ENCODE assay signal across 18 cellular contexts in the genomic region with DNA sequence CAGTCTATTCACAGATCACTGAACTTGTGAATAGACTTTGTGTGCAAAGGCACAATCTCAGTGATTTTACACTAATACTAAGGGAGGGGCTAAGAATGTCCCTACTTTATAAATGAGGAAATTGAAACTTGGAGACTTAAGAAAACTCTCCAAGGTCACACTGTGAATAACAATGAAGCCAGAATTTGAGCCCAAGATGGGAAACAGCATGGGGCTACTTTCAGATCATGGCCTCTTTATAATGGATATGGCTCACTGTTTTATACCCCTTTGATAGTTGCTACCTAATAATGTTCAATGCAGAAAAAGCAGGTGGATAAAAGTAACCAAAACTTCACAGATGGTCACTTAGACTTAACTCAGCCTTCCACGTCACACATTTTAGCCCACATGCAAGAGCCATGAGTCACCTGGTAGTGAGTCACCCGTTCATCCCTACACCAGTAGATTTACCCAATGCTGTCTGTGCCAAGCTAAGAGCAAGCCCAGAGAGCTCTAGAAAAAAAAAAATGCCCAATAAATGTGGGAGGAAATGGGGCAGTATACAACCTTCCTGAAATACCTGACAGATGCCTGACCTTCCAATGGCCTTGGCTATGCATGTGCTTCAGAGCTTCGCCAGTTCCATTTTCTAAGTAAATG.
DNase-seq lines count a peak whose midpoint lies in the region; ATAC-seq, FAIRE-seq and TF ChIP-seq lines count a peak whose summit lies in the region.
"Had no signal": no experiment of that assay in that cellular context is flagged by ENCODE, and none has a peak within 500 bp of the region (broad histone marks: within the 10 kb centered on the region; RNA-seq: fewer than 3 reads in every experiment).

No MANE protein-coding gene starts in this region.

- H3K9ac ChIP-seq in astrocyte (ENCODE audit: low read length): no peak overlapping the region

- no peaks in the 10 kb centered on the region for H3K27me3 Mint-ChIP-seq in astrocyte (ENCODE audit: low read depth, unreplicated experiment)
- no peaks in the 10 kb centered on the region for H3K27me3 Mint-ChIP-seq in activated naive CD8-positive, alpha-beta T cell treated with anti-CD3 and anti-CD28 coated beads for 36 hours
- H3K27me3 Mint-ChIP-seq: activated naive CD8-positive, alpha-beta T cell treated with anti-CD3 and anti-CD28 coated beads, Interleukin-2, amount 50 U/mL, for 24 hours; dendritic cell treated with granulocyte-macrophage colony-stimulating factor and Interleukin-4, amounts not matched to agents 40 ng/mL and 50 ng/mL, for 4 days had no signal

- no peak overlapping the region for H3K4me3 ChIP-seq in astrocyte (ENCODE audit: insufficient read depth, low read depth, low read length)
- H3K4me3 ChIP-seq in mesodermal cell (ENCODE audit: extremely low read depth, insufficient read depth, low read length, poor library complexity, severe bottlenecking): no peak overlapping the region
- H3K4me3 ChIP-seq: prostate gland, vagina had no signal

- H4K20me1 ChIP-seq in astrocyte (ENCODE audit: insufficient read depth, low read length): no peaks in the 10 kb centered on the region

- no peak overlapping the region for H2AFZ ChIP-seq in astrocyte (ENCODE audit: low read depth, low read length)

- no peak overlapping the region for H3K27ac ChIP-seq in astrocyte (ENCODE audit: low read depth, low read length)
- H3K27ac ChIP-seq in mesodermal cell (ENCODE audit: low read depth, low read length, severe bottlenecking): peak overlapping the region; percentile 51
- H3K27ac ChIP-seq: prostate gland, vagina had no signal

- WGBS in mesodermal cell (ENCODE audit: insufficient coverage in 2 of 2), 2 experiments: 29 to 100% methylated on average over 1 of the region's 3 CpGs

- no peak for FAIRE-seq in astrocyte (lab: Jason Lieb, UNC)
- FAIRE-seq: GM12892 had no signal

- no peaks in the 10 kb centered on the region for H3K36me3 Mint-ChIP-seq in astrocyte (ENCODE audit: low read depth, unreplicated experiment)
- no peaks in the 10 kb centered on the region for H3K36me3 Mint-ChIP-seq in activated naive CD8-positive, alpha-beta T cell treated with anti-CD3 and anti-CD28 coated beads for 36 hours

- ATAC-seq in left lobe of liver: no peak
- ATAC-seq: activated naive CD8-positive, alpha-beta T cell treated with anti-CD3 and anti-CD28 coated beads, Interleukin-2, amount 50 U/mL, for 24 hours; SK-N-SH treated with all-trans-retinoic acid at 6 μM for 48 hours had no signal

- peaks cover 6% of the 10 kb centered on the region for H3K9me3 ChIP-seq in astrocyte (ENCODE audit: insufficient read depth, low read depth, low read length)
- H3K9me3 ChIP-seq in mesodermal cell (ENCODE audit: control insufficient read depth, low read length): no peaks in the 10 kb centered on the region
- H3K9me3 ChIP-seq: prostate gland, vagina had no signal

- H3K4me1 ChIP-seq in astrocyte (ENCODE audit: insufficient read depth, low read length) (no peaks in the 10 kb centered on the region), mesodermal cell (ENCODE audit: control insufficient read depth, insufficient read depth, low read length, poor library complexity, severe bottlenecking) (peaks cover 14% of the 10 kb centered on the region)
- H3K4me1 ChIP-seq: prostate gland, vagina had no signal

- no peaks in the 10 kb centered on the region for H3K79me2 ChIP-seq in astrocyte (ENCODE audit: insufficient read depth, low read length)

- DNase-seq in DMS53 (lab: John Stamatoyannopoulos, UW): peak; percentile 60
- peak; percentile 5 for DNase-seq in LHCN-M2 (ENCODE audit: low read depth)
- DNase-seq in astrocyte (ENCODE audit: low read depth): peak; percentile 3
- DNase-seq in left lobe of liver (ENCODE audit: low spot score): no peak
- DNase-seq in iPS-NIHi11 (ENCODE audit: low spot score): no peak
- no peak for DNase-seq in cerebellum (ENCODE audit: low spot score)
- no peak for DNase-seq in activated naive CD8-positive, alpha-beta T cell treated with anti-CD3 and anti-CD28 coated beads for 36 hours
- DNase-seq: activated CD4-positive, CD25-positive, alpha-beta regulatory T cell; activated naive CD8-positive, alpha-beta T cell treated with anti-CD3 and anti-CD28 coated beads, Interleukin-2, amount 50 U/mL, for 24 hours; DND-41; H7; NCI-H2029 treated with DMSO at 0.1 percent for 48 hours had no signal

- no peaks in the 10 kb centered on the region for H3K9me3 Mint-ChIP-seq in astrocyte (ENCODE audit: unreplicated experiment)
- no peaks in the 10 kb centered on the region for H3K9me3 Mint-ChIP-seq in activated naive CD8-positive, alpha-beta T cell treated with anti-CD3 and anti-CD28 coated beads for 36 hours

- peaks cover 24% of the 10 kb centered on the region for H3K4me1 Mint-ChIP-seq in astrocyte (ENCODE audit: low read depth, unreplicated experiment)
- H3K4me1 Mint-ChIP-seq in activated naive CD8-positive, alpha-beta T cell treated with anti-CD3 and anti-CD28 coated beads for 36 hours: no peaks in the 10 kb centered on the region
- H3K4me1 Mint-ChIP-seq: activated naive CD8-positive, alpha-beta T cell treated with anti-CD3 and anti-CD28 coated beads, Interleukin-2, amount 50 U/mL, for 24 hours had no signal

- no peak overlapping the region for H3K4me2 ChIP-seq in astrocyte (ENCODE audit: low read length)

- no peaks in the 10 kb centered on the region for H3K27me3 ChIP-seq in astrocyte (ENCODE audit: insufficient read depth, low read length)
- H3K27me3 ChIP-seq: vagina had no signal

- no peak for TF ChIP-seq CTCF in astrocyte (IDR thresholded peaks at IDR 0.05; ENCODE audit: insufficient read depth, low read depth, low read length)

- H3K36me3 ChIP-seq in astrocyte (ENCODE audit: insufficient read depth, low read length): no peaks in the 10 kb centered on the region
- no peaks in the 10 kb centered on the region for H3K36me3 ChIP-seq in mesodermal cell (ENCODE audit: control insufficient read depth, insufficient read depth, low read length)
- H3K36me3 ChIP-seq: prostate gland, vagina had no signal

- no peak overlapping the region for H3K4me3 Mint-ChIP-seq in astrocyte (ENCODE audit: unreplicated experiment)
- H3K4me3 Mint-ChIP-seq in activated naive CD8-positive, alpha-beta T cell treated with anti-CD3 and anti-CD28 coated beads for 36 hours: no peak overlapping the region
- H3K4me3 Mint-ChIP-seq: activated naive CD8-positive, alpha-beta T cell treated with anti-CD3 and anti-CD28 coated beads, Interleukin-2, amount 50 U/mL, for 24 hours; dendritic cell treated with granulocyte-macrophage colony-stimulating factor and Interleukin-4, amounts not matched to agents 40 ng/mL and 50 ng/mL, for 4 days had no signal

- H3K27ac Mint-ChIP-seq in astrocyte (ENCODE audit: unreplicated experiment): no peak overlapping the region
- H3K27ac Mint-ChIP-seq in activated naive CD8-positive, alpha-beta T cell treated with anti-CD3 and anti-CD28 coated beads for 36 hours: no peak overlapping the region
- H3K27ac Mint-ChIP-seq: activated naive CD8-positive, alpha-beta T cell treated with anti-CD3 and anti-CD28 coated beads, Interleukin-2, amount 50 U/mL, for 24 hours; dendritic cell treated with granulocyte-macrophage colony-stimulating factor and Interleukin-4, amounts not matched to agents 40 ng/mL and 50 ng/mL, for 4 days had no signal

Comparison
In these comparisons a context has a peak if more than half of its experiments do, and no peak if none do; other contexts are left out.
1. DNase-seq: peak in DMS53 (single experiment), LHCN-M2 (single experiment) and astrocyte (single experiment); none in left lobe of liver (single experiment), iPS-NIHi11 (single experiment), cerebellum (single experiment) and activated naive CD8-positive, alpha-beta T cell treated with anti-CD3 and anti-CD28 coated beads for 36 hours (single experiment).